In the genomic region with DNA sequence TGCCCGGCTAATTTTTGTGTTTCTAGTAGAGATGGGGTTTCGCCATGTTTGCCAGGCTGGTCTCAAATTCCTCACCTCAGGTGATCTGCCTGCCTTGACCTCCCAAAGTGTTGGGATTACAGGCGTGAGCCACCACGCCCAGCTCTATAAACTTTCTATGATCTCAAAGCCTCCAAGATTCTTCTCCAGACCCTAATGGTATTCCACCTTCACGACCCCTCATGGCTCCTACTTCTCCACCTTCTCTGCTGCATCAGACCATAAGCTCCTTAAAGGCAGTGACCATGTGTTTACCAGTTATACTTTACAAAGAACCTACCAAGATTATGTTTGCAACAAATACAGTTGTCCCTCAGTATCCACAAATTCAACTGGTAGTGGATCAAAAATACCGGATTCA, we compare ENCODE assay signal across 20 cellular contexts. TPM values are rescaled to one million over a fixed set of nuclear protein-coding genes. Genes with fewer than 3 reads are reported as not detected.
DNase-seq lines count a peak whose midpoint lies in the region; ATAC-seq and TF ChIP-seq lines count a peak whose summit lies in the region.
"Had no signal": no experiment of that assay in that cellular context is flagged by ENCODE, and none has a peak within 500 bp of the region (broad histone marks: within the 10 kb centered on the region; RNA-seq: fewer than 3 reads in every experiment).

No MANE protein-coding gene starts in this region.

- H3F3A ChIP-seq in neural progenitor cell (ENCODE audit: low read depth) = no peaks in the 10 kb centered on the region

- no peaks in the 10 kb centered on the region for H3K9me3 Mint-ChIP-seq in activated CD4-positive, alpha-beta T cell treated with anti-CD3 and anti-CD28 coated beads, Interleukin-2, amount 10 ng/mL, durations not matched to agents 7 days and 5 days
- H3K9me3 Mint-ChIP-seq in CD8-positive, alpha-beta T cell = no peaks in the 10 kb centered on the region
- no peaks in the 10 kb centered on the region for H3K9me3 Mint-ChIP-seq in neural progenitor cell
- H3K9me3 Mint-ChIP-seq: CD14-positive monocyte; CD8-positive, alpha-beta memory T cell; GM23338; HFFc6 had no signal

- no peaks in the 10 kb centered on the region for H4K20me1 ChIP-seq in neural progenitor cell (ENCODE audit: low read depth)

- POLR2A ChIA-PET in activated CD4-positive, alpha-beta T cell treated with anti-CD3 and anti-CD28 coated beads, Interleukin-2, amount 10 ng/mL, durations not matched to agents 7 days and 5 days (lab: Charles Lee) = no interaction called here
- POLR2A ChIA-PET in CD8-positive, alpha-beta T cell (lab: Charles Lee) = interaction anchor here (0.6 to 1.8 kb wide), 3 partner anchors 9 to 91 kb away, joined by 3 to 4 read pairs (median 3); partner anchors contain the start of gene BAZ1B

- no peak overlapping the region for H2AFZ ChIP-seq in neural progenitor cell (replicated peaks)
- H2AFZ ChIP-seq: GM23338 had no signal

- H3K27me3 ChIP-seq in CD8-positive, alpha-beta T cell (ENCODE audit: insufficient read depth, low read length) = no peaks in the 10 kb centered on the region
- H3K27me3 ChIP-seq in neural progenitor cell = no peaks in the 10 kb centered on the region
- H3K27me3 ChIP-seq: BLaER1 had no signal

- no peaks in the 10 kb centered on the region for H3K9me3 ChIP-seq in CD8-positive, alpha-beta T cell (ENCODE audit: low read length)
- H3K9me3 ChIP-seq in T-helper 17 cell (ENCODE audit: control insufficient read depth, low read length, poor library complexity, severe bottlenecking) (no peaks in the 10 kb centered on the region), neural progenitor cell (ENCODE audit: low read depth) (no peaks in the 10 kb centered on the region)
- H3K9me3 ChIP-seq: BLaER1 had no signal

- H3K4me2 ChIP-seq in neural progenitor cell = no peak overlapping the region
- H3K4me2 ChIP-seq: BLaER1, GM23338 had no signal

- peaks cover 11% of the 10 kb centered on the region for H3K36me3 Mint-ChIP-seq in activated CD4-positive, alpha-beta T cell treated with anti-CD3 and anti-CD28 coated beads, Interleukin-2, amount 10 ng/mL, durations not matched to agents 7 days and 5 days (ENCODE audit: low read depth)
- peaks cover 25% of the 10 kb centered on the region for H3K36me3 Mint-ChIP-seq in CD8-positive, alpha-beta T cell
- H3K36me3 Mint-ChIP-seq in T-helper 17 cell (ENCODE audit: low read depth) (peaks cover 2% of the 10 kb centered on the region), neural progenitor cell (peaks cover 13% of the 10 kb centered on the region)

- no peaks in the 10 kb centered on the region for H3K27me3 Mint-ChIP-seq in activated CD4-positive, alpha-beta T cell treated with anti-CD3 and anti-CD28 coated beads, Interleukin-2, amount 10 ng/mL, durations not matched to agents 7 days and 5 days
- H3K27me3 Mint-ChIP-seq in CD8-positive, alpha-beta T cell (ENCODE audit: low read depth) = no peaks in the 10 kb centered on the region
- H3K27me3 Mint-ChIP-seq in T-helper 17 cell (no peaks in the 10 kb centered on the region), neural progenitor cell (ENCODE audit: insufficient read depth, low read depth) (peaks cover 2% of the 10 kb centered on the region)
- H3K27me3 Mint-ChIP-seq: CD8-positive, alpha-beta memory T cell had no signal

- H3K27ac Mint-ChIP-seq in activated CD4-positive, alpha-beta T cell treated with anti-CD3 and anti-CD28 coated beads, Interleukin-2, amount 10 ng/mL, durations not matched to agents 7 days and 5 days = peak overlapping the region; percentile 15
- H3K27ac Mint-ChIP-seq in CD8-positive, alpha-beta T cell = peak overlapping the region; percentile 75
- H3K27ac Mint-ChIP-seq in T-helper 17 cell (no peak overlapping the region), neural progenitor cell (no peak overlapping the region)
- H3K27ac Mint-ChIP-seq: GM23338, HFFc6 had no signal

- H3K4me3 ChIP-seq in CD8-positive, alpha-beta T cell (ENCODE audit: low read depth, low read length) = no peak overlapping the region
- H3K4me3 ChIP-seq in neural progenitor cell = no peak overlapping the region
- H3K4me3 ChIP-seq: BLaER1, GM23338 had no signal

- peaks cover 13% of the 10 kb centered on the region for H3K4me1 Mint-ChIP-seq in activated CD4-positive, alpha-beta T cell treated with anti-CD3 and anti-CD28 coated beads, Interleukin-2, amount 10 ng/mL, durations not matched to agents 7 days and 5 days
- H3K4me1 Mint-ChIP-seq in CD8-positive, alpha-beta T cell (ENCODE audit: low read depth) = peaks cover 9% of the 10 kb centered on the region
- H3K4me1 Mint-ChIP-seq in T-helper 17 cell = peaks cover 9% of the 10 kb centered on the region
- peaks cover 4% of the 10 kb centered on the region for H3K4me1 Mint-ChIP-seq in neural progenitor cell

- intact Hi-C loops in CD8-positive, alpha-beta T cell (cut with DNase I, micrococcal nuclease) = no loop called here

- no peak for DNase-seq in activated CD4-positive, alpha-beta T cell treated with anti-CD3 and anti-CD28 coated beads, Interleukin-2, amount 10 ng/mL, durations not matched to agents 7 days and 5 days
- no peak for DNase-seq in activated CD4-positive, alpha-beta T cell treated with anti-CD3 and anti-CD28 coated beads for 4 hours
- DNase-seq in CD8-positive, alpha-beta T cell = no peak
- DNase-seq in T-helper 17 cell (no peak), neural progenitor cell (ENCODE audit: low spot score) (no peak), D341Med (ENCODE audit: low spot score) (no peak), NOMO-1 treated with dmso at 0.1 percent for 144 hours (lab: John Stamatoyannopoulos, UW; ENCODE audit: unreplicated experiment) (no peak)
- DNase-seq: 8988T; CD8-positive, alpha-beta memory T cell; COR-L47; DMS153; DMS79; GDM1; HCEC 1CT; HFFc6 had no signal

- H3K9ac ChIP-seq in neural progenitor cell = no peak overlapping the region
- H3K9ac ChIP-seq: BLaER1 had no signal

- TF ChIP-seq CTCF in CD8-positive, alpha-beta T cell (IDR thresholded peaks at IDR 0.05) = no peak
- TF ChIP-seq CTCF in neural progenitor cell (IDR thresholded peaks at IDR 0.05) = no peak

- no peak for ATAC-seq in CD8-positive, alpha-beta T cell
- ATAC-seq in T-helper 17 cell (no peak), GM18511 (IDR thresholded peaks at IDR 0.05; ENCODE audit: unreplicated experiment) (no peak)
- ATAC-seq: GM23338 had no signal

- H3K79me2 ChIP-seq in neural progenitor cell (ENCODE audit: low read depth) = no peaks in the 10 kb centered on the region

- CTCF ChIA-PET in activated CD4-positive, alpha-beta T cell treated with anti-CD3 and anti-CD28 coated beads, Interleukin-2, amount 10 ng/mL, durations not matched to agents 7 days and 5 days (lab: Charles Lee) = interaction anchor here (1.2 kb wide), 1 partner anchor 9 kb away, joined by 7 read pairs; the partner anchor contains the start of gene BAZ1B
- CTCF ChIA-PET in CD8-positive, alpha-beta T cell (lab: Charles Lee) = no interaction called here

- H3K36me3 ChIP-seq in CD8-positive, alpha-beta T cell (ENCODE audit: insufficient read depth, low read length) = peaks cover 10% of the 10 kb centered on the region
- no peaks in the 10 kb centered on the region for H3K36me3 ChIP-seq in neural progenitor cell

- no peak overlapping the region for H3K27ac ChIP-seq in CD8-positive, alpha-beta T cell (ENCODE audit: low read depth, low read length)
- no peak overlapping the region for H3K27ac ChIP-seq in neural progenitor cell
- H3K27ac ChIP-seq: BLaER1, HL-60 had no signal

- peaks cover 8% of the 10 kb centered on the region for H3K4me1 ChIP-seq in CD8-positive, alpha-beta T cell (ENCODE audit: insufficient read depth, low read length)
- no peaks in the 10 kb centered on the region for H3K4me1 ChIP-seq in neural progenitor cell

- no peak overlapping the region for H3K4me3 Mint-ChIP-seq in activated CD4-positive, alpha-beta T cell treated with anti-CD3 and anti-CD28 coated beads, Interleukin-2, amount 10 ng/mL, durations not matched to agents 7 days and 5 days
- no peak overlapping the region for H3K4me3 Mint-ChIP-seq in CD8-positive, alpha-beta T cell
- H3K4me3 Mint-ChIP-seq in T-helper 17 cell = peak overlapping the region; percentile 10
- H3K4me3 Mint-ChIP-seq in neural progenitor cell = peak overlapping the region; percentile 6
- H3K4me3 Mint-ChIP-seq: CD14-positive monocyte; CD8-positive, alpha-beta memory T cell; GM23338; HFFc6 had no signal

RNA-seq across cellular contexts. Expression of gene BAZ1B, which starts 10.1 kb away (rescaled TPM):
- total RNA-seq in activated CD4-positive, alpha-beta T cell treated with anti-CD3 and anti-CD28 coated beads, Interleukin-2, amount 10 ng/mL, durations not matched to agents 7 days and 5 days = 100 to 1,000 TPM in 1 of 2 experiments, 10 to 100 TPM in 1; 96.5 to 103 TPM
- 10 to 100 TPM; 32.2 to 37.2 TPM for total RNA-seq in CD8-positive, alpha-beta T cell
- total RNA-seq in T-helper 17 cell (10 to 100 TPM; 51.2 to 52.6 TPM), neural progenitor cell (ENCODE audit: low replicate concordance) (69.3 and 85.8 TPM in 2 replicates)

RNA-seq across cellular contexts. Expression of gene BCL7B, which starts 25.3 kb away (rescaled TPM):
- 10 to 100 TPM; 69.7 to 93.0 TPM for total RNA-seq in activated CD4-positive, alpha-beta T cell treated with anti-CD3 and anti-CD28 coated beads, Interleukin-2, amount 10 ng/mL, durations not matched to agents 7 days and 5 days
- total RNA-seq in CD8-positive, alpha-beta T cell = 100 to 1,000 TPM; 153 to 154 TPM
- 100 to 1,000 TPM; 112 to 116 TPM for total RNA-seq in T-helper 17 cell
- 10.4 and 29.9 TPM in 2 replicates for total RNA-seq in neural progenitor cell (ENCODE audit: low replicate concordance)

RNA-seq across cellular contexts. Expression of gene TBL2, which starts 46.2 kb away (rescaled TPM):
- 10 to 100 TPM; 25.3 to 28.2 TPM for total RNA-seq in activated CD4-positive, alpha-beta T cell treated with anti-CD3 and anti-CD28 coated beads, Interleukin-2, amount 10 ng/mL, durations not matched to agents 7 days and 5 days
- 10 to 100 TPM; 14.9 to 16.7 TPM for total RNA-seq in CD8-positive, alpha-beta T cell
- total RNA-seq in T-helper 17 cell (10 to 100 TPM; 15.3 to 22.9 TPM), neural progenitor cell (ENCODE audit: low replicate concordance) (29.0 and 50.4 TPM in 2 replicates)

Comparison
In these comparisons a context has a peak if more than half of its experiments do, and no peak if none do; other contexts are left out.
1. H3K27ac Mint-ChIP-seq: peak in activated CD4-positive, alpha-beta T cell treated with anti-CD3 and anti-CD28 coated beads, Interleukin-2, amount 10 ng/mL, durations not matched to agents 7 days and 5 days (single experiment) and CD8-positive, alpha-beta T cell (single experiment); none in T-helper 17 cell (single experiment) and neural progenitor cell (single experiment).
2. H3K4me3 Mint-ChIP-seq: peak in T-helper 17 cell (single experiment) and neural progenitor cell (single experiment); none in activated CD4-positive, alpha-beta T cell treated with anti-CD3 and anti-CD28 coated beads, Interleukin-2, amount 10 ng/mL, durations not matched to agents 7 days and 5 days (single experiment) and CD8-positive, alpha-beta T cell (single experiment).